In genomic region chr11:113663567-113663966, GRCh38 we compare ENCODE assay signal across 18 cellular contexts. TPM values are rescaled to one million over a fixed set of nuclear protein-coding genes. Genes with fewer than 3 reads are reported as not detected.
A peak's percentile ranks its signal among the peaks of the same experiment; 100 is the strongest.
DNase-seq lines count a peak whose midpoint lies in the region; TF ChIP-seq lines count a peak whose summit lies in the region.
"Had no signal": no experiment of that assay in that cellular context is flagged by ENCODE, and none has a peak within 500 bp of the region (broad histone marks: within the 10 kb centered on the region; RNA-seq: fewer than 3 reads in every experiment).

No MANE protein-coding gene starts in this region.

- H3K27me3 ChIP-seq in SJCRH30 = no peaks in the 10 kb centered on the region
- H3K27me3 ChIP-seq in SK-N-SH (ENCODE audit: insufficient read depth) = no peaks in the 10 kb centered on the region
- H3K27me3 ChIP-seq: gastroesophageal sphincter, suprapubic skin had no signal

- H3K4me1 ChIP-seq in SJCRH30 = peaks cover 21% of the 10 kb centered on the region
- no peaks in the 10 kb centered on the region for H3K4me1 ChIP-seq in SK-N-SH (ENCODE audit: control insufficient read depth in 1 of 2, insufficient read depth in 2 of 2, low read depth in 1 of 2, low read length in 1 of 2)
- H3K4me1 ChIP-seq: gastroesophageal sphincter, suprapubic skin had no signal

- no peak overlapping the region for H3K9ac ChIP-seq in SK-N-SH

- no peak overlapping the region for H2AFZ ChIP-seq in SK-N-SH (ENCODE audit: low read depth)

- H3K9me3 ChIP-seq in SJCRH30 (replicated peaks) = no peaks in the 10 kb centered on the region; the same call in none of the 2 replicates
- H3K9me3 ChIP-seq in SK-N-SH = no peaks in the 10 kb centered on the region; the same call in 1 of the 2 replicates
- H3K9me3 ChIP-seq: neutrophil, suprapubic skin had no signal

- no peaks in the 10 kb centered on the region for H3K9me3 Mint-ChIP-seq in glutamatergic neuron (ENCODE audit: unreplicated experiment)

- H3K27ac ChIP-seq in SJCRH30 (peak overlapping the region; percentile 64), SK-N-SH (ENCODE audit: low read depth in 2 of 2, low read length in 1 of 2) (no peak overlapping the region)
- H3K27ac ChIP-seq: gastroesophageal sphincter, neutrophil, suprapubic skin had no signal

- H3K27me3 Mint-ChIP-seq in glutamatergic neuron (ENCODE audit: unreplicated experiment) = no peaks in the 10 kb centered on the region
- H3K27me3 Mint-ChIP-seq: memory B cell had no signal

- no peaks in the 10 kb centered on the region for H3K4me1 Mint-ChIP-seq in glutamatergic neuron (ENCODE audit: low read depth, unreplicated experiment)
- H3K4me1 Mint-ChIP-seq: immature natural killer cell, memory B cell had no signal

- TF ChIP-seq RAD21 in SK-N-SH (IDR thresholded peaks at IDR 0.05; ENCODE audit: low read length) = no peak

- peaks cover 26% of the 10 kb centered on the region for H3K36me3 Mint-ChIP-seq in glutamatergic neuron (ENCODE audit: unreplicated experiment)
- H3K36me3 Mint-ChIP-seq: immature natural killer cell had no signal

- DNase-seq in AG10803 (ENCODE audit: low read depth) (peak; percentile 9), H4 (ENCODE audit: low spot score) (peak; percentile 35), SJCRH30 (no peak), glomerular visceral epithelial cell (ENCODE audit: extremely low spot score) (peak; percentile 79), SK-N-SH (no peak), glutamatergic neuron (no peak), SW 1271 (lab: John Stamatoyannopoulos, UW) (no peak), KG1 (lab: John Stamatoyannopoulos, UW) (no peak)
- DNase-seq: activated CD4-positive, alpha-beta T cell treated with anti-CD3 and anti-CD28 coated beads, Interleukin-2, amount 50 U/mL, for 1 hour; activated T-cell treated with anti-CD3 and anti-CD28 coated beads, Interleukin-2, amount 50 U/mL, for 1 hour; AML-193; immature natural killer cell; right cardiac atrium; stimulated activated CD4-positive, alpha-beta T cell treated with anti-CD3 and anti-CD28 coated beads, Interleukin-2, amount 100 ng/mL, for 24 hours had no signal

- WGBS in SK-N-SH (ENCODE audit: low lambda C conversion rate) = 42% methylated on average over 2 of the region's 2 CpGs

- H3K9me2 ChIP-seq in SK-N-SH = no peaks in the 10 kb centered on the region

- no peak overlapping the region for H3K4me3 Mint-ChIP-seq in glutamatergic neuron (ENCODE audit: unreplicated experiment)
- H3K4me3 Mint-ChIP-seq: immature natural killer cell, memory B cell had no signal

- TF ChIP-seq EP300 in SK-N-SH (IDR thresholded peaks at IDR 0.05; ENCODE audit: borderline replicate concordance in 1 of 2, low read depth in 1 of 2, low read length in 1 of 2) = no peak

- H3K4me2 ChIP-seq in SK-N-SH = no peak overlapping the region

- POLR2A ChIA-PET in SK-N-SH (lab: Yijun Ruan, JAX) = no interaction called here

- CTCF ChIA-PET in SK-N-SH (lab: Yijun Ruan, JAX) = interaction anchor here (1.0 kb wide), 1 partner anchor 11 kb away, joined by 3 read pairs; no protein-coding TSS in a partner anchor

- H3K36me3 ChIP-seq in SJCRH30 (no peaks in the 10 kb centered on the region), SK-N-SH (replicated peaks in 1 of 2; ENCODE audit: control insufficient read depth in 1 of 2, insufficient read depth in 2 of 2, low read length in 1 of 2) (no peaks in the 10 kb centered on the region)
- H3K36me3 ChIP-seq: gastroesophageal sphincter, neutrophil, suprapubic skin had no signal

- no peaks in the 10 kb centered on the region for H4K20me1 ChIP-seq in SK-N-SH (ENCODE audit: insufficient read depth)

- H3K79me2 ChIP-seq in SK-N-SH (ENCODE audit: insufficient read depth) = no peaks in the 10 kb centered on the region

- no peak overlapping the region for H3K27ac Mint-ChIP-seq in glutamatergic neuron (ENCODE audit: unreplicated experiment)
- H3K27ac Mint-ChIP-seq: immature natural killer cell, memory B cell had no signal

- H3K4me3 ChIP-seq in AG10803 (ENCODE audit: low read length) (no peak overlapping the region), SJCRH30 (no peak overlapping the region), SK-N-SH (ENCODE audit: low read depth in 2 of 2, low read length in 1 of 2) (no peak overlapping the region)
- H3K4me3 ChIP-seq: gastroesophageal sphincter, suprapubic skin had no signal

- TF ChIP-seq CTCF in AG10803 (conservative IDR thresholded peaks at IDR 0.05; ENCODE audit: low read length) = no peak
- TF ChIP-seq CTCF in SK-N-SH (IDR thresholded peaks at IDR 0.05) = no peak
- no peak for TF ChIP-seq CTCF in glutamatergic neuron (IDR thresholded peaks at IDR 0.05; ENCODE audit: partially characterized antibody, unreplicated experiment)

- H3F3A ChIP-seq in SK-N-SH (replicated peaks; ENCODE audit: insufficient read depth) = no peaks in the 10 kb centered on the region

TF ChIP-seq in SK-N-SH, 30 proteins besides CTCF, POLR2A, EP300 and RAD21:
- TF ChIP-seq EZH2phosphoT487 (IDR thresholded peaks at IDR 0.05; ENCODE audit: borderline replicate concordance, low read depth) (no peak), TCF12 (IDR thresholded peaks at IDR 0.05) (no peak), POLR2AphosphoS5 (IDR thresholded peaks at IDR 0.05; ENCODE audit: low read depth, low read length) (no peak), MXI1 (IDR thresholded peaks at IDR 0.05; ENCODE audit: low read depth, low read length) (no peak), USF1 (IDR thresholded peaks at IDR 0.05; ENCODE audit: borderline replicate concordance, low read depth) (no peak)
TF ChIP-seq in SK-N-SH: peak in this region for 0.

RNA-seq across cellular contexts. Expression of gene TMPRSS5, which starts 42.5 kb away (rescaled TPM):
- 0.14 TPM in 1 of 2 replicates, not detected in the other for total RNA-seq in H4 (2014; rRNA removed; shearing (Covaris generic))
- 0.42 and 0.56 TPM in 2 replicates for total RNA-seq in SJCRH30 (2014; rRNA removed; shearing (Covaris generic))
- polyA plus RNA-seq in SK-N-SH (2012; rRNA removed) = 0.28 and 0.29 TPM in 2 replicates
- 0.01 and 0.04 TPM in 2 replicates for polyA plus RNA-seq in SK-N-SH (2012; cell fraction: cytosol; rRNA removed)
- 1.4 and 1.6 TPM in 2 replicates for polyA plus RNA-seq in SK-N-SH (2012; cell fraction: nucleus; rRNA removed)
- total RNA-seq in glutamatergic neuron (ENCODE audit: unreplicated experiment) = 1.3 TPM
- polyA plus RNA-seq: immature natural killer cell had no signal

Comparison
In these comparisons a context has a peak if more than half of its experiments do, and no peak if none do; other contexts are left out.
1. DNase-seq: peak in AG10803 (single experiment), H4 (single experiment) and glomerular visceral epithelial cell (single experiment); none in SJCRH30 (0 of 2), SK-N-SH (single experiment), glutamatergic neuron (single experiment), SW 1271 (0 of 2) and KG1 (single experiment).